In genomic region chr1:232987741-232988140, GRCh38 we compare ENCODE assay signal across 27 cellular contexts.
"Had no signal": no experiment of that assay in that cellular context is flagged by ENCODE, and none has a peak within 500 bp of the region (broad histone marks: within the 10 kb centered on the region; RNA-seq: fewer than 3 reads in every experiment).

No MANE protein-coding gene starts in this region.

- H3K27ac ChIP-seq: esophagus muscularis mucosa, foreskin keratinocyte, gastroesophageal sphincter, heart left ventricle, hepatocyte, pancreas, right lobe of liver, testis, tibial artery had no signal

- DNase-seq: effector CD8-positive, alpha-beta T cell; heart left ventricle; kidney; midbrain; naive thymus-derived CD4-positive, alpha-beta T cell; occipital lobe; pancreas; retina; right lobe of liver; stimulated activated CD4-positive, alpha-beta T cell treated with anti-CD3 and anti-CD28 coated beads, Interleukin-12 subunit alpha, Interleukin-12 subunit beta, amount 100 ng/mL, for 4 hours; stimulated activated CD4-positive, alpha-beta T cell treated with anti-CD3 and anti-CD28 coated beads, Interleukin-2, amount 100 ng/mL, for 24 hours; stimulated activated CD4-positive, alpha-beta T cell treated with anti-CD3 and anti-CD28 coated beads, Interleukin-4, amount 100 ng/mL, for 24 hours; stimulated activated naive CD8-positive, alpha-beta T cell treated with anti-CD3 and anti-CD28 coated beads, Interleukin-15, Interleukin-2, amounts not matched to agents 100 U/mL and 50 U/mL, for 24 hours; substantia nigra; testis; tibial artery had no signal

- H3K9me3 Mint-ChIP-seq: dendritic cell treated with granulocyte-macrophage colony-stimulating factor and Interleukin-4, amounts not matched to agents 40 ng/mL and 50 ng/mL, for 4 days; memory B cell; stimulated activated effector memory CD8-positive, alpha-beta T cell treated with anti-CD3 and anti-CD28 coated beads, Interleukin-12 subunit alpha, Interleukin-12 subunit beta, amount 100 ng/mL, for 72 hours had no signal

- H3K9me3 ChIP-seq: esophagus muscularis mucosa, gastroesophageal sphincter, heart left ventricle, pancreas, right lobe of liver, testis, tibial artery had no signal

- H3K4me1 ChIP-seq: esophagus muscularis mucosa, foreskin keratinocyte, gastroesophageal sphincter, pancreas, right lobe of liver had no signal

- H2AFZ ChIP-seq: hepatocyte had no signal

- H3K27ac Mint-ChIP-seq: dendritic cell treated with granulocyte-macrophage colony-stimulating factor and Interleukin-4, amounts not matched to agents 40 ng/mL and 50 ng/mL, for 4 days; memory B cell; naive thymus-derived CD4-positive, alpha-beta T cell; stimulated activated effector memory CD8-positive, alpha-beta T cell treated with anti-CD3 and anti-CD28 coated beads, Interleukin-12 subunit alpha, Interleukin-12 subunit beta, amount 100 ng/mL, for 72 hours had no signal

- H3K27me3 Mint-ChIP-seq: dendritic cell treated with granulocyte-macrophage colony-stimulating factor and Interleukin-4, amounts not matched to agents 40 ng/mL and 50 ng/mL, for 4 days; memory B cell; naive thymus-derived CD4-positive, alpha-beta T cell; type B pancreatic cell had no signal

- H3K4me3 ChIP-seq: esophagus muscularis mucosa, gastroesophageal sphincter, heart left ventricle, hepatocyte, lung, pancreas, right lobe of liver, smooth muscle cell, testis, tibial artery had no signal

- H3K4me3 Mint-ChIP-seq: dendritic cell treated with granulocyte-macrophage colony-stimulating factor and Interleukin-4, amounts not matched to agents 40 ng/mL and 50 ng/mL, for 4 days; memory B cell; naive thymus-derived CD4-positive, alpha-beta T cell; nephron; stimulated activated effector memory CD8-positive, alpha-beta T cell treated with anti-CD3 and anti-CD28 coated beads, Interleukin-12 subunit alpha, Interleukin-12 subunit beta, amount 100 ng/mL, for 72 hours; type B pancreatic cell had no signal

- H3K36me3 ChIP-seq: heart left ventricle, pancreas, right lobe of liver had no signal

- H3K4me1 Mint-ChIP-seq: memory B cell had no signal

- H3K27me3 ChIP-seq: esophagus muscularis mucosa, foreskin keratinocyte, gastroesophageal sphincter, heart left ventricle, hepatocyte, pancreas, right lobe of liver, testis, tibial artery had no signal

- H3K4me2 ChIP-seq: hepatocyte, smooth muscle cell had no signal
